9 cellular contexts compared by ENCODE assay signal in the genomic region with DNA sequence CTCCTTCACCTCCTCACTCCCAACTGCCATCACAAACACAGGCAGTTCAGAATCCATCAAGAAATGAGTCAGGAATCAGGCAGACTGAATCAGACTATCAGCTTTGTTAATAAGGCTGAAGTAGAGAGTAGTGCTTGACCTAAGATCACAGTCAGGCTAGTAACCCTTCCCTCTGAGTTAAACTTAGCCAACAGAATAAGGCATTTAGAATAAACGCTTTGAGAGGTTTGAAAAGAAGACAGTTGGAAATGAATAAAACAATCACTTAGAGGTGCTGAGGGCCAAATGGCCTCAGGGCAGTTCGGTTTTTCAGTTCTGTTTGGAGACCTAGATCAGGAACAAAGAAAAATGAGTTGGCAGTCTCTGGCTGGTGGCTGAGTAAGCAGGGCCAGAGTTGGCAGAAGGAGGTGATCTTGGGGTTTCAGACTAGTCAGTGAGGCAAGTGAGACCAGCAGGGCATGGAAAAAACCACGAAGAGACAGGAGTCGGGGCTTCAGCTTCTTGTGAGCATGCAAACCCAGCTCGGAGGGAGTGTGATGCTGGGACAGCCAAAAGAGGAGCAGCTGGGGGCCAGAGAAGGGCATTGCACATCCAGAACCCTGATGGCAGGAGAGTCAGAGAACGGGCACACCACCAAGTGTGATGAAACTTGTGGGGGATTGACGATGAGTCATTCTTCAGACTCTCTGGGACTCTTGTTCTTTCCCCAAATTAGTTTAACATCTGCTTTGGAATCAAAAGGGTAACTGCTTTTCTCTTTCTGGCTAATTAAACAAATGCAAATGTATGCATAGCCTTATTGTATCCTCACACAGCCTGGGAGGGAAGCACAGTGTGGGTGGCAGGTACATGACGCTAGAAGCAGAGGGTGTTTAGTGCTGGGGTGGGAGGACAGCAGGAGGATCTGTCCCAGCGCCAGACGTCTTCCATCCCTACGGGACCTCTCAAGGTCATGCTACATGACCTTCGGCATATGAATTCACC. TPM values are rescaled to one million over a fixed set of nuclear protein-coding genes. Genes with fewer than 3 reads are reported as not detected.
DNase-seq lines count a peak whose midpoint lies in the region; ATAC-seq and TF ChIP-seq lines count a peak whose summit lies in the region.
"Had no signal": no experiment of that assay in that cellular context is flagged by ENCODE, and none has a peak within 500 bp of the region (broad histone marks: within the 10 kb centered on the region; RNA-seq: fewer than 3 reads in every experiment).

No MANE protein-coding gene starts in this region.

- H3K27ac ChIP-seq in left lung (peak overlapping the region; percentile 39 to 66), thyroid gland (peak overlapping the region; percentile 69 to 87 (median 82))

- intact Hi-C loops in left lung (cut with DNase I), result no loop called here
- intact Hi-C loops in thyroid gland (cut with DNase I), result no loop called here

- DNase-seq in COLO829 (ENCODE audit: low spot score) (peak; percentile 54), NCI-H2171 treated with DMSO at 0.1 percent for 48 hours (lab: John Stamatoyannopoulos, UW) (peak; percentile 27), brain pericyte (ENCODE audit: low read depth, low spot score) (peak; percentile 81), left lung (peak in 1 of 2 donors; percentile 64), thyroid gland (peak; percentile 46 to 61)
- DNase-seq: naive B cell had no signal

- no peak overlapping the region for H3K4me3 ChIP-seq in left lung
- no peak overlapping the region for H3K4me3 ChIP-seq in thyroid gland (replicated peaks in 1 of 3)

- H3K4me1 ChIP-seq in left lung (peaks cover 11 to 23% of the 10 kb centered on the region in 2 donors), thyroid gland (peaks cover 33 to 48% of the 10 kb centered on the region in 2 donors)

- ATAC-seq in GM21423 (IDR thresholded peaks at IDR 0.05; ENCODE audit: unreplicated experiment), result peak; percentile 58
- ATAC-seq in left lung, result peak; percentile 68
- ATAC-seq in GM21528 (IDR thresholded peaks at IDR 0.05; ENCODE audit: low FRiP score, unreplicated experiment), result no peak
- ATAC-seq in HG02870 (IDR thresholded peaks at IDR 0.05; ENCODE audit: unreplicated experiment), result no peak

- H3K27me3 ChIP-seq in left lung, result no peaks in the 10 kb centered on the region
- H3K27me3 ChIP-seq in thyroid gland, result no peaks in the 10 kb centered on the region

- TF ChIP-seq CTCF in left lung (IDR thresholded peaks at IDR 0.05) (no peak), thyroid gland (IDR thresholded peaks at IDR 0.05) (no peak)

- H3K36me3 ChIP-seq in left lung (no peaks in the 10 kb centered on the region), thyroid gland (no peaks in the 10 kb centered on the region)

- WGBS in thyroid gland, 2 donors, result 57 to 60% methylated on average over 12 of the region's 12 CpGs

- peak in 1 of 2 donors; percentile 12 for TF ChIP-seq POLR2A in thyroid gland (IDR thresholded peaks at IDR 0.05)

- H3K9me3 ChIP-seq in left lung (no peaks in the 10 kb centered on the region), thyroid gland (no peaks in the 10 kb centered on the region)

RNA-seq across cellular contexts. Expression of a gene that starts 54.8 kb away (rescaled TPM):
- total RNA-seq in left lung (10 to 100 TPM; 25.2 to 38.3 TPM), thyroid gland (10 to 100 TPM; 19.8 to 41.5 (median 24.4) TPM)

Comparison
In these comparisons a context has a peak if more than half of its experiments do, and no peak if none do; other contexts are left out.
1. ATAC-seq: peak in GM21423 (single experiment) and left lung (single experiment); none in GM21528 (single experiment) and HG02870 (single experiment).